ENCODE assay signal across 16 cellular contexts in genomic region chr3:134803652-134804051, GRCh38.
"Had no signal": no experiment of that assay in that cellular context is flagged by ENCODE, and none has a peak within 500 bp of the region (broad histone marks: within the 10 kb centered on the region; RNA-seq: fewer than 3 reads in every experiment).

No MANE protein-coding gene starts in this region.

- H3K4me3 Mint-ChIP-seq: activated naive CD8-positive, alpha-beta T cell; central memory CD8-positive, alpha-beta T cell; natural killer cell had no signal

- H3K27ac Mint-ChIP-seq: activated naive CD8-positive, alpha-beta T cell; natural killer cell; progenitor cell of endocrine pancreas had no signal

- ATAC-seq: natural killer cell had no signal

- H3K27me3 Mint-ChIP-seq: central memory CD8-positive, alpha-beta T cell had no signal

- H3K4me1 Mint-ChIP-seq: central memory CD8-positive, alpha-beta T cell; natural killer cell had no signal

- DNase-seq: activated CD4-positive, CD25-positive, alpha-beta regulatory T cell treated with anti-CD3 and anti-CD28 coated beads, Interleukin-2, amount 50 U/mL, for 72 hours; activated gamma-delta T cell treated with Interleukin-2 at 50 U/mL for 16 hours; amniotic stem cell; esophagus squamous epithelium; gastrocnemius medialis; hippocampal formation; kidney glomerular epithelial cell; left ventricle myocardium inferior; midbrain; natural killer cell; stimulated activated CD4-positive, alpha-beta T cell treated with anti-CD3 and anti-CD28 coated beads, Interleukin-2, amount 100 ng/mL, for 48 hours; stimulated activated naive CD8-positive, alpha-beta T cell treated with anti-CD3 and anti-CD28 coated beads, Interleukin-15, Interleukin-2, amounts not matched to agents 100 U/mL and 50 U/mL, for 24 hours; WERI-Rb-1 had no signal

- H3K9me3 Mint-ChIP-seq: central memory CD8-positive, alpha-beta T cell; natural killer cell had no signal

- H3K36me3 Mint-ChIP-seq: activated naive CD8-positive, alpha-beta T cell; natural killer cell had no signal
